In the genomic region with DNA sequence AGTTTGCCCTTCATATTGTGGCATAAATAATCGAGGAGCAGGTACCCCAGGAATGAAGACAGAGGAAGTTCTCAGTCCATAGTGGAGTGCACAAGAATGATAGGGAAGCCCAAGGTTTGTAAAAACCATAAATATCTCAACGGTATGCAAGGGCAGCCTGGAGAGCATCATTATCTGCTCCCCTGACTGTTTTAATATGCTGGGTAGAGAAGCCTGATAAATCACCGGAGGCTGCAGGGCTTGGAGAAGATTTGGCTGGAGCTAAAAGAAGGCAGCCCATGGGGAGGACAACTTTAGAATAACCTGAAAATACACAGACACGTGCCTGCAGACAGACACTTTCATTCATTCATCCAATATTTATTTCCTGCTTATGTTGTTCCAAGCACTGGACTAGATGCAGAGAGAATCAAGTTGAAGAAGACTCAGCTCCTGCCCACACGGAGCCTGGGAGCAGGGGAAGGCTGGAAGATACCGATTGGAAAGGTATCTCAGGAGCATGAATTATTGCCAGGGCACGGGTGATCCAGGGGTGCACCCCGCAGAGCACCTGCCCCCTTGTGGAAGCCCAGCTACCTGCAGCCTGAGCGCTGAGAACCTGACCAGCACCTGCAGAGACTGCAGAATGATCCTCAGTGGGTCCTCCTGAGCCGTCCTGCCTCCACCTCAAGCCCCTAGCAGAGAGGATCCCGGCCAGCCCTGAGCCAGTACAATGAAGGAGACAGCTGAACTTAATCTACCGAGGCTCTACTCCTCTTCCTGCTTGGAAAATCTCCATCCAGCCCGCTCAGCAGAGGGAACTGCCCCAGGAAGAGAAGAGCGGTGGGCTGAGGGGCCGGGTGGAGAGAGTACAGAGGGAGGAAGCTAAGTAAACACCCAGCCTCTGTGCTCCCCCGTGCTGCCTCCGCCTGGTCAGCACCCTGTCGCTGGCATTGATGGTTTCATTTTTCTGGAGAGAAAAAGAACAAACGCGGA, we compare ENCODE assay signal across 8 cellular contexts.
DNase-seq lines count a peak whose midpoint lies in the region; ATAC-seq and TF ChIP-seq lines count a peak whose summit lies in the region.

No MANE protein-coding gene starts in this region.

- BruUV-seq in Calu3 (replicated peaks; lab: Mats Ljungman, UMichigan): no TSS peak

- ATAC-seq in activated CD8-positive, alpha-beta memory T cell treated with anti-CD3 and anti-CD28 coated beads, Interleukin-2, amount 10 ng/mL, durations not matched to agents 7 days and 5 days: peak; percentile 75

- H3K27ac ChIP-seq in HEK293 (ENCODE audit: extremely low read depth, low read depth, low read length) (no peak overlapping the region), esophagus squamous epithelium (no peak overlapping the region), vagina (no peak overlapping the region)

- no peak overlapping the region for H3K4me3 Mint-ChIP-seq in Calu3 (ENCODE audit: low read depth, unreplicated experiment)
- H3K4me3 Mint-ChIP-seq in activated CD8-positive, alpha-beta memory T cell treated with anti-CD3 and anti-CD28 coated beads, Interleukin-2, amount 10 ng/mL, durations not matched to agents 7 days and 5 days: no peak overlapping the region

- no peak overlapping the region for H3K27ac Mint-ChIP-seq in Calu3 (ENCODE audit: unreplicated experiment)
- no peak overlapping the region for H3K27ac Mint-ChIP-seq in activated CD8-positive, alpha-beta memory T cell treated with anti-CD3 and anti-CD28 coated beads, Interleukin-2, amount 10 ng/mL, durations not matched to agents 7 days and 5 days

- H3K4me1 Mint-ChIP-seq in Calu3 (ENCODE audit: low read depth, unreplicated experiment): no peaks in the 10 kb centered on the region
- no peaks in the 10 kb centered on the region for H3K4me1 Mint-ChIP-seq in activated CD8-positive, alpha-beta memory T cell treated with anti-CD3 and anti-CD28 coated beads, Interleukin-2, amount 10 ng/mL, durations not matched to agents 7 days and 5 days

- H3K27me3 Mint-ChIP-seq in Calu3 (ENCODE audit: unreplicated experiment): peaks cover 54% of the 10 kb centered on the region
- peaks cover 13% of the 10 kb centered on the region for H3K27me3 Mint-ChIP-seq in activated CD8-positive, alpha-beta memory T cell treated with anti-CD3 and anti-CD28 coated beads, Interleukin-2, amount 10 ng/mL, durations not matched to agents 7 days and 5 days

- WGBS in esophagus squamous epithelium, 2 donors: 25% methylated on average over 17 to 19 of the region's 20 CpGs

- no peaks in the 10 kb centered on the region for H3K4me1 ChIP-seq in HEK293 (ENCODE audit: control insufficient read depth, insufficient read depth, low read length)
- H3K4me1 ChIP-seq in esophagus squamous epithelium: peaks cover 0 to 10% (median 0%) of the 10 kb centered on the region in 3 donors
- H3K4me1 ChIP-seq in vagina: peaks cover 12% of the 10 kb centered on the region

- no peaks in the 10 kb centered on the region for H3K9me3 Mint-ChIP-seq in Calu3 (ENCODE audit: low read depth, unreplicated experiment)
- no peaks in the 10 kb centered on the region for H3K9me3 Mint-ChIP-seq in activated CD8-positive, alpha-beta memory T cell treated with anti-CD3 and anti-CD28 coated beads, Interleukin-2, amount 10 ng/mL, durations not matched to agents 7 days and 5 days (ENCODE audit: low read depth)

- H3K9me3 ChIP-seq in HEK293 (ENCODE audit: control insufficient read depth, insufficient read depth, low read depth, low read length) (no peaks in the 10 kb centered on the region), esophagus squamous epithelium (no peaks in the 10 kb centered on the region), vagina (no peaks in the 10 kb centered on the region)

- no peak overlapping the region for H3K4me3 ChIP-seq in HEK293 (ENCODE audit: low read depth, low read length)
- peak overlapping the region in 2 of 4 donors; percentile 4 to 33 for H3K4me3 ChIP-seq in esophagus squamous epithelium
- no peak overlapping the region for H3K4me3 ChIP-seq in vagina

- POLR2A ChIA-PET in HEK293 (lab: Yijun Ruan, JAX): no interaction called here

- no peaks in the 10 kb centered on the region for H3K36me3 ChIP-seq in HEK293 (ENCODE audit: control insufficient read depth in 2 of 2, insufficient read depth in 1 of 2, low read length in 2 of 2)
- no peaks in the 10 kb centered on the region for H3K36me3 ChIP-seq in esophagus squamous epithelium
- H3K36me3 ChIP-seq in vagina: no peaks in the 10 kb centered on the region

- CTCF ChIA-PET in Calu3 (lab: Charles Lee): interaction anchor here (1.4 kb wide), 1 partner anchor 9 kb away, joined by 8 read pairs; no protein-coding TSS in a partner anchor
- CTCF ChIA-PET in HEK293 (lab: Yijun Ruan, JAX): interaction anchor here (0.5 to 3.5 kb wide), 42 partner anchors 8 to 1273 kb away, joined by 3 to 15 read pairs (median 4); a partner anchor contains a TSS
- CTCF ChIA-PET in activated CD8-positive, alpha-beta memory T cell treated with anti-CD3 and anti-CD28 coated beads, Interleukin-2, amount 10 ng/mL, durations not matched to agents 7 days and 5 days (lab: Charles Lee): interaction anchor here (1.0 to 1.5 kb wide), 3 partner anchors 10 to 569 kb away, joined by 3 to 5 read pairs (median 5); no protein-coding TSS in a partner anchor

- intact Hi-C loops in Calu3 (cut with micrococcal nuclease; ENCODE audit: unreplicated experiment): loop anchor here (2.0 to 5.0 kb wide), 2 partner anchors 356 to 570 kb away; a partner anchor contains a TSS
- intact Hi-C loops in esophagus squamous epithelium (cut with DNase I): no loop called here
- intact Hi-C loops in posterior cingulate gyrus (cut with DNase I): no loop called here
- intact Hi-C loops in vagina (cut with DNase I): no loop called here

- peak; percentile 81 for DNase-seq in Calu3
- DNase-seq in NCI-H69 (lab: John Stamatoyannopoulos, UW): peak; percentile 61
- peak; percentile 71 for DNase-seq in activated CD8-positive, alpha-beta memory T cell treated with anti-CD3 and anti-CD28 coated beads, Interleukin-2, amount 10 ng/mL, durations not matched to agents 7 days and 5 days
- no peak for DNase-seq in esophagus squamous epithelium (lab: John Stamatoyannopoulos, UW)
- DNase-seq in posterior cingulate gyrus: peak in 6 of 10 donors; percentile 20 to 88 (median 32)
- no peak for DNase-seq in vagina (ENCODE audit: extremely low spot score in 2 of 2)
- no peak for DNase-seq in cerebellum (ENCODE audit: low spot score)

- no peaks in the 10 kb centered on the region for H3K36me3 Mint-ChIP-seq in Calu3 (ENCODE audit: insufficient read depth, unreplicated experiment)
- H3K36me3 Mint-ChIP-seq in activated CD8-positive, alpha-beta memory T cell treated with anti-CD3 and anti-CD28 coated beads, Interleukin-2, amount 10 ng/mL, durations not matched to agents 7 days and 5 days: no peaks in the 10 kb centered on the region

- peak; percentile 84 for TF ChIP-seq CTCF in Calu3 (IDR thresholded peaks at IDR 0.05; ENCODE audit: unreplicated experiment)
- peak; percentile 62 for TF ChIP-seq CTCF in HEK293 (tag by site-specific recombination; IDR thresholded peaks at IDR 0.05)
- TF ChIP-seq CTCF in esophagus squamous epithelium (IDR thresholded peaks at IDR 0.05): peak; percentile 66 to 89 (median 76)
- peak in 2 of 3 experiments; percentile 27 to 36 for TF ChIP-seq CTCF in vagina (IDR thresholded peaks at IDR 0.05)

- no peak for TF ChIP-seq POLR2A in esophagus squamous epithelium (IDR thresholded peaks at IDR 0.05)
- no peak for TF ChIP-seq POLR2A in vagina (IDR thresholded peaks at IDR 0.05)

- H3K27me3 ChIP-seq in esophagus squamous epithelium: peaks cover 0 to 42% (median 0%) of the 10 kb centered on the region in 4 donors
- H3K27me3 ChIP-seq in vagina: no peaks in the 10 kb centered on the region

TF ChIP-seq in HEK293, 187 proteins besides CTCF, POLR2A, EP300 and RAD21:
- no peak for TF ChIP-seq KLF7 (tag by site-specific recombination; IDR thresholded peaks at IDR 0.05; ENCODE audit: borderline replicate concordance)
- 0 out of 2 replicates have a peak, but pooled peaks have one; percentile 26 for TF ChIP-seq ZBTB48 (tag by site-specific recombination; IDR thresholded peaks at IDR 0.05)
- TF ChIP-seq ZNF654 (tag by site-specific recombination; IDR thresholded peaks at IDR 0.05; ENCODE audit: low read depth): peak; percentile 18; the same call in 1 of the 2 replicates
- TF ChIP-seq ZNF626 (tag by site-specific recombination; IDR thresholded peaks at IDR 0.05): no peak

Comparison
In these comparisons a context has a peak if more than half of its experiments do, and no peak if none do; other contexts are left out.
1. DNase-seq: peak in Calu3 (single experiment), NCI-H69 (single experiment), activated CD8-positive, alpha-beta memory T cell treated with anti-CD3 and anti-CD28 coated beads, Interleukin-2, amount 10 ng/mL, durations not matched to agents 7 days and 5 days (single experiment) and posterior cingulate gyrus (6 of 10); none in esophagus squamous epithelium (single experiment), vagina (0 of 2) and cerebellum (single experiment).
2. CTCF ChIP-seq: peak in every context shown above with its lines; median percentile 84 in Calu3; 76 in esophagus squamous epithelium; 62 in HEK293; 32 in vagina.